ENCODE assay signal across 18 cellular contexts in genomic region chr12:100197486-100197885, GRCh38.
"Had no signal": no experiment of that assay in that cellular context is flagged by ENCODE, and none has a peak within 500 bp of the region (broad histone marks: within the 10 kb centered on the region; RNA-seq: fewer than 3 reads in every experiment).

No MANE protein-coding gene starts in this region.

- H3K27me3 ChIP-seq: hepatocyte, right atrium auricular region, tibial artery had no signal

- H3K4me3 ChIP-seq: hepatocyte, prostate gland, right atrium auricular region, tibial artery had no signal

- H3K36me3 ChIP-seq: prostate gland, right atrium auricular region had no signal

- H2AFZ ChIP-seq: hepatocyte had no signal

- H3K27ac Mint-ChIP-seq: activated CD4-positive, alpha-beta T cell treated with anti-CD3 and anti-CD28 coated beads for 36 hours; activated CD8-positive, alpha-beta T cell treated with anti-CD3 and anti-CD28 coated beads, Interleukin-2, amount 10 ng/mL, durations not matched to agents 7 days and 5 days; activated T-cell treated with anti-CD3 and anti-CD28 coated beads, Interleukin-2, amount 50 U/mL, for 24 hours; WTC11 had no signal

- H3K27ac ChIP-seq: hepatocyte, prostate gland, right atrium auricular region, tibial artery had no signal

- ATAC-seq: activated CD4-positive, alpha-beta T cell treated with anti-CD3 and anti-CD28 coated beads for 36 hours; activated CD8-positive, alpha-beta T cell treated with anti-CD3 and anti-CD28 coated beads, Interleukin-2, amount 10 ng/mL, durations not matched to agents 7 days and 5 days; left cardiac atrium; naive thymus-derived CD8-positive, alpha-beta T cell; WTC11 had no signal

- H3K9me3 Mint-ChIP-seq: activated T-cell treated with anti-CD3 and anti-CD28 coated beads, Interleukin-2, amount 50 U/mL, for 24 hours; naive thymus-derived CD8-positive, alpha-beta T cell; WTC11 had no signal

- H3K4me3 Mint-ChIP-seq: activated CD8-positive, alpha-beta T cell treated with anti-CD3 and anti-CD28 coated beads, Interleukin-2, amount 10 ng/mL, durations not matched to agents 7 days and 5 days; activated T-cell treated with anti-CD3 and anti-CD28 coated beads, Interleukin-2, amount 50 U/mL, for 24 hours had no signal

- H3K27me3 Mint-ChIP-seq: activated CD4-positive, alpha-beta T cell treated with anti-CD3 and anti-CD28 coated beads for 36 hours; activated T-cell treated with anti-CD3 and anti-CD28 coated beads, Interleukin-2, amount 50 U/mL, for 24 hours; naive thymus-derived CD8-positive, alpha-beta T cell had no signal

- H3K9me3 ChIP-seq: prostate gland, right atrium auricular region, tibial artery had no signal

- DNase-seq: activated CD4-positive, alpha-beta T cell treated with anti-CD3 and anti-CD28 coated beads for 36 hours; activated CD8-positive, alpha-beta T cell treated with anti-CD3 and anti-CD28 coated beads, Interleukin-2, amount 10 ng/mL, durations not matched to agents 7 days and 5 days; activated naive CD4-positive, alpha-beta T cell treated with anti-CD3 and anti-CD28 coated beads, Interleukin-2, amount 50 U/mL, for 16 hours; activated T-cell treated with anti-CD3 and anti-CD28 coated beads, Interleukin-2, amount 50 U/mL, for 24 hours; dermis blood vessel endothelial cell; effector memory CD4-positive, alpha-beta T cell; foreskin fibroblast; left cardiac atrium; mesendoderm; naive thymus-derived CD8-positive, alpha-beta T cell; stimulated activated CD4-positive, alpha-beta T cell treated with anti-CD3 and anti-CD28 coated beads, Interleukin-2, amount 100 ng/mL, for 24 hours; stimulated activated naive CD4-positive, alpha-beta T cell treated with Interleukin-2 at 50 U/mL for 16 hours; substantia nigra; tibial artery had no signal
